Comparison of ENCODE assay signal across 1 cellular context in the genomic region with DNA sequence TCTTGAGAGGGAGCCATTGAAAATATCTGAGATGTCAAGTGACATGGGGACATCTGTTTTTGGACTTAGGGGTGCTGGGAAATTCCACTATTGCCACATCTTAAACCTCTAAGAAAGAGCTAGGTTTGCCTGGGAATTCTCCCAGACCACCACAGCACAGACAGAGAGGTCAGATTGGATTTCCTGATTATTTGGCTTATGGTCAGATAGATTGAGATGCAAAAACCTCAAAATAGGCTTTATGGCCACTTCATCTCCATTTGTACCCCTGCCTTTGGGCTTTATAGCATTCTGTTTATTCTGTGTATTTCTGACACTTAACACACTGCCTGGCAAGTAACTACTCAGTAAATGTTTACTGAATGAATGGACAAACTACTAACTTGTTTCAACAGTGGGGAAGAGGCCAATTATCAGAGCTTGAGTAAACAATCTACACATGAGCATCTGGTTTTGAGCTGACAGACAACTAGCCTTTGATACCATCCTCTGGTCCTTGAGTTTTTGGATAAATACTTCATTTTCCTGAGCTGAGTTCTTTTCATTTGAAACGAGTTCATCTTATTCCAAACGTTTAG.
TF ChIP-seq lines count a peak whose summit lies in the region.

No MANE protein-coding gene starts in this region.

TF ChIP-seq in IMR-90, 13 proteins besides CTCF, POLR2A, EP300 and RAD21 (continued from another document):
- TF ChIP-seq, protein P1, sequence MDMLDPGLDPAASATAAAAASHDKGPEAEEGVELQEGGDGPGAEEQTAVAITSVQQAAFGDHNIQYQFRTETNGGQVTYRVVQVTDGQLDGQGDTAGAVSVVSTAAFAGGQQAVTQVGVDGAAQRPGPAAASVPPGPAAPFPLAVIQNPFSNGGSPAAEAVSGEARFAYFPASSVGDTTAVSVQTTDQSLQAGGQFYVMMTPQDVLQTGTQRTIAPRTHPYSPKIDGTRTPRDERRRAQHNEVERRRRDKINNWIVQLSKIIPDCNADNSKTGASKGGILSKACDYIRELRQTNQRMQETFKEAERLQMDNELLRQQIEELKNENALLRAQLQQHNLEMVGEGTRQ (IDR thresholded peaks at IDR 0.05; ENCODE audit: low read depth, low read length) = no peak
- no peak for TF ChIP-seq CHD1 (IDR thresholded peaks at IDR 0.05; ENCODE audit: low read depth, low read length)
- no peak for TF ChIP-seq SMC3 (IDR thresholded peaks at IDR 0.05; ENCODE audit: low read depth, low read length)
- TF ChIP-seq MXI1 (IDR thresholded peaks at IDR 0.05; ENCODE audit: borderline replicate concordance, low read depth, low read length) = no peak
TF ChIP-seq in IMR-90: peak in this region for 0.
